Comparison of ENCODE assay signal across 11 cellular contexts in the genomic region with DNA sequence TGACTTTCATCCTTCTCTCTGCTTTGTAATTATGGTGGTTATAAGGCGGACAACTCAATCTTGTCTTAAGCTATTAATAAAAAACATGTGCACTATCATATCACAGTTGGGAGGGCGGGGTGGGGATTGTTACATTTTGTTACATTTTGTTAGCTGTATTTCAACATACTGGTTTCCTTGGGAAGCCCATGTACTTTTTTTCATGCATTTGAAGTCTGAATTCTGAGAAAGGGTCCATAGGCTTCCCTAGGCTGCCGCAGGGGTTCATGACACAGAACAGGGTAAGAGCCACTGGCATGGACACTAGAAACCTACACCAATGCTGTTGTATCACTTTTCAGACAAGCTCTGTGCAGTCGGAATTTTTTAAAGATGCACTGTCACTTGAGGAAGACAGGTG.
DNase-seq lines count a peak whose midpoint lies in the region; TF ChIP-seq lines count a peak whose summit lies in the region.
"Had no signal": no experiment of that assay in that cellular context is flagged by ENCODE, and none has a peak within 500 bp of the region (broad histone marks: within the 10 kb centered on the region; RNA-seq: fewer than 3 reads in every experiment).

No MANE protein-coding gene starts in this region.

- DNase-seq in NOMO-1 (lab: John Stamatoyannopoulos, UW; ENCODE audit: unreplicated experiment in 2 of 2) (peak; percentile 30 to 66), NOMO-1 treated with dmso at 0.1 percent for 144 hours (lab: John Stamatoyannopoulos, UW; ENCODE audit: unreplicated experiment) (no peak), RWPE1 (ENCODE audit: low spot score) (no peak), fibroblast of mammary gland (ENCODE audit: low read depth) (peak; percentile 75), smooth muscle cell (lab: John Stamatoyannopoulos, UW; ENCODE audit: unreplicated experiment) (no peak), iPS-NIHi11 (ENCODE audit: low spot score) (no peak), NCI-H524 treated with DMSO at 0.1 percent for 48 hours (lab: John Stamatoyannopoulos, UW) (no peak), NCI-H2171 treated with DMSO at 0.1 percent for 48 hours (lab: John Stamatoyannopoulos, UW) (no peak)
- DNase-seq: 8988T, NCI-H1105, PC-9 had no signal

- no peaks in the 10 kb centered on the region for H3K79me2 ChIP-seq in smooth muscle cell (ENCODE audit: low read depth)

- peak overlapping the region; percentile 47 for H3K4me2 ChIP-seq in smooth muscle cell
- H3K4me2 ChIP-seq: PC-9 had no signal

- H3K9me3 ChIP-seq in smooth muscle cell (replicated peaks; ENCODE audit: low read depth), result no peaks in the 10 kb centered on the region

- H3K27me3 ChIP-seq in smooth muscle cell (ENCODE audit: low read depth), result no peaks in the 10 kb centered on the region

- POLR2A ChIA-PET in RWPE1 (lab: Yijun Ruan, JAX; ENCODE audit: low non-redundant PET), result no interaction called here

- H3K4me3 ChIP-seq in fibroblast of mammary gland (ENCODE audit: control insufficient read depth, low read depth, low read length) (no peak overlapping the region), smooth muscle cell (no peak overlapping the region)
- H3K4me3 ChIP-seq: PC-9 had no signal

- no peaks in the 10 kb centered on the region for H3K36me3 ChIP-seq in smooth muscle cell (ENCODE audit: low read depth)

- no peak overlapping the region for H3K9ac ChIP-seq in smooth muscle cell (ENCODE audit: low read depth)

- peak overlapping the region; percentile 97 for H3K27ac ChIP-seq in RWPE1
- peak overlapping the region; percentile 54 for H3K27ac ChIP-seq in smooth muscle cell (ENCODE audit: low read depth)
- H3K27ac ChIP-seq: PC-9 had no signal

- WGBS in smooth muscle cell (ENCODE audit: low lambda C conversion rate), result 89% methylated on average over 4 of the region's 4 CpGs

- CTCF ChIA-PET in RWPE1 (lab: Yijun Ruan, JAX), result no interaction called here

- H4K20me1 ChIP-seq in smooth muscle cell (ENCODE audit: low read depth), result no peaks in the 10 kb centered on the region

- peaks cover 35% of the 10 kb centered on the region for H3F3A ChIP-seq in smooth muscle cell (ENCODE audit: low read depth)

- no peak overlapping the region for H2AFZ ChIP-seq in smooth muscle cell (ENCODE audit: low read depth)
- H2AFZ ChIP-seq: PC-9 had no signal

- TF ChIP-seq CTCF in RWPE1 (conservative IDR thresholded peaks at IDR 0.05; ENCODE audit: low read depth) (no peak), fibroblast of mammary gland (conservative IDR thresholded peaks at IDR 0.05; ENCODE audit: control insufficient read depth, insufficient read depth, low read depth, low read length) (no peak), smooth muscle cell (IDR thresholded peaks at IDR 0.05; ENCODE audit: borderline replicate concordance, insufficient read depth, poor library complexity, severe bottlenecking) (no peak)

- peaks cover 41% of the 10 kb centered on the region for H3K4me1 ChIP-seq in smooth muscle cell (ENCODE audit: low read depth)

Comparison
In these comparisons a context has a peak if more than half of its experiments do, and no peak if none do; other contexts are left out.
1. DNase-seq: peak in NOMO-1 (2 of 2) and fibroblast of mammary gland (single experiment); none in NOMO-1 treated with dmso at 0.1 percent for 144 hours (single experiment), RWPE1 (single experiment), smooth muscle cell (single experiment), iPS-NIHi11 (single experiment), NCI-H524 treated with DMSO at 0.1 percent for 48 hours (single experiment) and NCI-H2171 treated with DMSO at 0.1 percent for 48 hours (single experiment).